ENCODE assay signal across 1 cellular context in genomic region chr14:61598980-61599379, GRCh38.
TF ChIP-seq lines count a peak whose summit lies in the region.

No MANE protein-coding gene starts in this region.

TF ChIP-seq in H1, 55 proteins besides CTCF, POLR2A, EP300 and RAD21 (continued from another document):
- no peak for TF ChIP-seq CHD7 (IDR thresholded peaks at IDR 0.05; ENCODE audit: insufficient replicate concordance, low read length)
- TF ChIP-seq SIX5 (IDR thresholded peaks at IDR 0.05; ENCODE audit: low read depth, low read length): no peak
- TF ChIP-seq CBX5 (IDR thresholded peaks at IDR 0.05; ENCODE audit: low read depth, low read length): no peak
- TF ChIP-seq CREB1 (IDR thresholded peaks at IDR 0.05): no peak
- no peak for TF ChIP-seq GABPA (IDR thresholded peaks at IDR 0.05; ENCODE audit: borderline replicate concordance, insufficient read depth, low read length)
- TF ChIP-seq SAP30 (IDR thresholded peaks at IDR 0.05; ENCODE audit: insufficient read depth, insufficient replicate concordance, low read length): no peak
